ENCODE assay signal across 8 cellular contexts in genomic region chrX:17788439-17788838, GRCh38. TPM values are rescaled to one million over a fixed set of nuclear protein-coding genes. Genes with fewer than 3 reads are reported as not detected.
DNase-seq lines count a peak whose midpoint lies in the region; ATAC-seq, FAIRE-seq and TF ChIP-seq lines count a peak whose summit lies in the region.

No MANE protein-coding gene starts in this region.

- H3K4ac ChIP-seq in neuronal stem cell (ENCODE audit: low read length), result no peak overlapping the region

- no peak overlapping the region for H2AK5ac ChIP-seq in neuronal stem cell (ENCODE audit: low read depth, low read length)

- no peak overlapping the region for H3K9ac ChIP-seq in neuronal stem cell (ENCODE audit: low read depth, low read length, poor library complexity)

- no peaks in the 10 kb centered on the region for H3K27me3 Mint-ChIP-seq in activated CD8-positive, alpha-beta memory T cell treated with anti-CD3 and anti-CD28 coated beads, Interleukin-2, amount 10 ng/mL, durations not matched to agents 7 days and 5 days

- DNase-seq in A673 (ENCODE audit: low spot score), result peak; percentile 61
- DNase-seq in GM12865 (ENCODE audit: low read depth), result peak; percentile 24
- peak; percentile 58 for DNase-seq in NCI-H2227 treated with DMSO at 0.1 percent for 48 hours (lab: John Stamatoyannopoulos, UW)
- DNase-seq in activated CD8-positive, alpha-beta memory T cell treated with anti-CD3 and anti-CD28 coated beads, Interleukin-2, amount 10 ng/mL, durations not matched to agents 7 days and 5 days, result peak; percentile 39
- no peak for DNase-seq in esophagus squamous epithelium (lab: John Stamatoyannopoulos, UW)
- DNase-seq in neuronal stem cell (ENCODE audit: low spot score), result peak; percentile 9
- no peak for DNase-seq in RCC 7860 (ENCODE audit: low spot score)

- H3K18ac ChIP-seq in neuronal stem cell (ENCODE audit: low read length), result no peak overlapping the region

- H3K36me3 ChIP-seq in A673 (ENCODE audit: insufficient read depth, low read length, poor library complexity, severe bottlenecking) (no peaks in the 10 kb centered on the region), esophagus squamous epithelium (no peaks in the 10 kb centered on the region), neuronal stem cell (replicated peaks in 1 of 2; ENCODE audit: control insufficient read depth in 2 of 2, insufficient read depth in 2 of 2, low read length in 2 of 2) (no peaks in the 10 kb centered on the region)

- H3K4me1 ChIP-seq in A673 (ENCODE audit: insufficient read depth, low read length, poor library complexity, severe bottlenecking) (no peaks in the 10 kb centered on the region), esophagus squamous epithelium (peaks cover 0 to 17% (median 0%) of the 10 kb centered on the region in 3 donors), neuronal stem cell (ENCODE audit: control insufficient read depth in 2 of 2, insufficient read depth in 1 of 2, low read depth in 1 of 2, low read length in 2 of 2) (peaks cover under 1 to 3% of the 10 kb centered on the region in 2 donors)

- H3K4me3 ChIP-seq in A673 (ENCODE audit: low read depth, low read length, poor library complexity, severe bottlenecking) (no peak overlapping the region), GM12865 (ENCODE audit: low read depth, low read length) (no peak overlapping the region), esophagus squamous epithelium (no peak overlapping the region), neuronal stem cell (ENCODE audit: low read length in 2 of 2) (no peak overlapping the region)

- no peak for FAIRE-seq in RCC 7860 (lab: Jason Lieb, UNC)

- POLR2A ChIA-PET in A673 (lab: Charles Lee; ENCODE audit: low non-redundant PET), result no interaction called here

- H2BK5ac ChIP-seq in neuronal stem cell (ENCODE audit: low read length), result no peak overlapping the region

- CTCF ChIA-PET in A673 (lab: Charles Lee), result no interaction called here
- CTCF ChIA-PET in activated CD8-positive, alpha-beta memory T cell treated with anti-CD3 and anti-CD28 coated beads, Interleukin-2, amount 10 ng/mL, durations not matched to agents 7 days and 5 days (lab: Charles Lee), result no interaction called here

- no TSS peak for BruUV-seq in A673 (replicated peaks; lab: Mats Ljungman, UMichigan)

- peak; percentile 89 for TF ChIP-seq CTCF in A673 (conservative IDR thresholded peaks at IDR 0.05; ENCODE audit: low read depth, low read length)
- TF ChIP-seq CTCF in GM12865 (IDR thresholded peaks at IDR 0.05; ENCODE audit: insufficient read depth, low read depth, low read length, missing control alignments), result peak; percentile 62
- peak in 5 of 6 experiments; percentile 58 to 67 (median 60) for TF ChIP-seq CTCF in esophagus squamous epithelium (IDR thresholded peaks at IDR 0.05)

- H3K4me1 Mint-ChIP-seq in activated CD8-positive, alpha-beta memory T cell treated with anti-CD3 and anti-CD28 coated beads, Interleukin-2, amount 10 ng/mL, durations not matched to agents 7 days and 5 days, result no peaks in the 10 kb centered on the region

- TF ChIP-seq POLR2A in esophagus squamous epithelium (IDR thresholded peaks at IDR 0.05), result no peak

- H2BK15ac ChIP-seq in neuronal stem cell (ENCODE audit: low read length), result no peak overlapping the region

- H3K79me1 ChIP-seq in neuronal stem cell (ENCODE audit: low read depth, low read length), result no peaks in the 10 kb centered on the region

- H2BK120ac ChIP-seq in neuronal stem cell (ENCODE audit: low read depth, low read length), result no peak overlapping the region

- no peak overlapping the region for H3K4me2 ChIP-seq in neuronal stem cell (ENCODE audit: insufficient read depth, low read length, poor library complexity, severe bottlenecking)

- H3K9me3 ChIP-seq in A673 (ENCODE audit: low read depth, low read length, poor library complexity, severe bottlenecking) (no peaks in the 10 kb centered on the region), esophagus squamous epithelium (no peaks in the 10 kb centered on the region), neuronal stem cell (replicated peaks in 1 of 2; ENCODE audit: control insufficient read depth in 2 of 2, insufficient read depth in 1 of 2, low read depth in 1 of 2, low read length in 2 of 2) (no peaks in the 10 kb centered on the region)

- no peak overlapping the region for H4K91ac ChIP-seq in neuronal stem cell (ENCODE audit: low read depth, low read length, poor library complexity)

- H3K27me3 ChIP-seq in A673 (replicated peaks; ENCODE audit: insufficient read depth, low read depth, low read length, poor library complexity), result no peaks in the 10 kb centered on the region
- no peaks in the 10 kb centered on the region for H3K27me3 ChIP-seq in esophagus squamous epithelium
- H3K27me3 ChIP-seq in neuronal stem cell (ENCODE audit: control insufficient read depth in 3 of 3, insufficient read depth in 3 of 3, low read depth in 1 of 3, low read length in 3 of 3), result no peaks in the 10 kb centered on the region

- H3K36me3 Mint-ChIP-seq in activated CD8-positive, alpha-beta memory T cell treated with anti-CD3 and anti-CD28 coated beads, Interleukin-2, amount 10 ng/mL, durations not matched to agents 7 days and 5 days, result no peaks in the 10 kb centered on the region

- intact Hi-C loops in A673 (cut with micrococcal nuclease; ENCODE audit: unreplicated experiment), result loop anchor here (5.0 to 10.0 kb wide), 2 partner anchors 424 to 586 kb away; no protein-coding TSS in a partner anchor
- intact Hi-C loops in esophagus squamous epithelium (cut with DNase I), result no loop called here

- no peak overlapping the region for H2AFZ ChIP-seq in neuronal stem cell (ENCODE audit: low read length)

- no peak overlapping the region for H3K14ac ChIP-seq in neuronal stem cell (ENCODE audit: low read length)

- H3K9me3 Mint-ChIP-seq in activated CD8-positive, alpha-beta memory T cell treated with anti-CD3 and anti-CD28 coated beads, Interleukin-2, amount 10 ng/mL, durations not matched to agents 7 days and 5 days (ENCODE audit: low read depth), result no peaks in the 10 kb centered on the region

- H2BK12ac ChIP-seq in neuronal stem cell (ENCODE audit: low read length), result no peak overlapping the region

- no peak overlapping the region for H3K23ac ChIP-seq in neuronal stem cell (ENCODE audit: low read depth, low read length, poor library complexity)

- no peak overlapping the region for H3K27ac ChIP-seq in A673 (ENCODE audit: low read depth, low read length, poor library complexity, severe bottlenecking)
- no peak overlapping the region for H3K27ac ChIP-seq in esophagus squamous epithelium
- H3K27ac ChIP-seq in neuronal stem cell (replicated peaks; ENCODE audit: low read length), result no peak overlapping the region

- no peak for ATAC-seq in activated CD8-positive, alpha-beta memory T cell treated with anti-CD3 and anti-CD28 coated beads, Interleukin-2, amount 10 ng/mL, durations not matched to agents 7 days and 5 days
- ATAC-seq in GM21529 (IDR thresholded peaks at IDR 0.05; ENCODE audit: unreplicated experiment), result no peak

- H4K8ac ChIP-seq in neuronal stem cell (ENCODE audit: low read depth, low read length), result no peak overlapping the region

- no peak overlapping the region for H3K27ac Mint-ChIP-seq in activated CD8-positive, alpha-beta memory T cell treated with anti-CD3 and anti-CD28 coated beads, Interleukin-2, amount 10 ng/mL, durations not matched to agents 7 days and 5 days

- 0 to 12% methylated on average over 1 to 4 of the region's 4 CpGs for WGBS in esophagus squamous epithelium, 2 donors
- no CpG with 5 or more reads among the region's 4 CpGs for WGBS in neuronal stem cell (ENCODE audit: extremely low coverage in 2 of 2, insufficient read length in 2 of 2, insufficient replicate concordance in 1 of 2), 2 donors

- H3K4me3 Mint-ChIP-seq in activated CD8-positive, alpha-beta memory T cell treated with anti-CD3 and anti-CD28 coated beads, Interleukin-2, amount 10 ng/mL, durations not matched to agents 7 days and 5 days, result no peak overlapping the region

RNA-seq across cellular contexts. Expression of gene SCML1, which starts 51.1 kb away (rescaled TPM):
- total RNA-seq in A673 (2021), result 13.0 and 14.1 TPM in 2 replicates
- total RNA-seq in activated CD8-positive, alpha-beta memory T cell treated with anti-CD3 and anti-CD28 coated beads, Interleukin-2, amount 10 ng/mL, durations not matched to agents 7 days and 5 days, result under 1 TPM; 0.23 to 0.42 TPM
- total RNA-seq in esophagus squamous epithelium, result 10 to 100 TPM in 2 of 4 donors, 1 to 10 TPM in 2; 2.6 to 11.8 (median 7.5) TPM
- polyA plus RNA-seq in neuronal stem cell (2013, experiment 1 of 2), result 15.4 TPM
- 15.7 TPM for polyA plus RNA-seq in neuronal stem cell (2013, experiment 2 of 2)

Comparison
In these comparisons a context has a peak if more than half of its experiments do, and no peak if none do; other contexts are left out.
1. DNase-seq: peak in A673 (single experiment), GM12865 (single experiment), NCI-H2227 treated with DMSO at 0.1 percent for 48 hours (single experiment), activated CD8-positive, alpha-beta memory T cell treated with anti-CD3 and anti-CD28 coated beads, Interleukin-2, amount 10 ng/mL, durations not matched to agents 7 days and 5 days (single experiment) and neuronal stem cell (single experiment); none in esophagus squamous epithelium (single experiment) and RCC 7860 (single experiment).
2. Peak in every context shown above with its lines, with median percentiles within 50 percentile points of each other: CTCF ChIP-seq.